ENCODE assay signal across 1 cellular context in genomic region chr9:98815552-98815951, GRCh38.
TF ChIP-seq lines count a peak whose summit lies in the region.

No MANE protein-coding gene starts in this region.

TF ChIP-seq in K562, 482 proteins besides CTCF, POLR2A, EP300 and RAD21 (continued from another document):
- no peak for TF ChIP-seq ZNF449 (CRISPR knock-in tag; IDR thresholded peaks at IDR 0.05)
- TF ChIP-seq C11orf30 (IDR thresholded peaks at IDR 0.05; ENCODE audit: low read depth), result peak; percentile 53; the same call in 1 of the 2 replicates
- no peak for TF ChIP-seq TRIM25 (IDR thresholded peaks at IDR 0.05; ENCODE audit: borderline replicate concordance)
- no peak for TF ChIP-seq MTA2 (IDR thresholded peaks at IDR 0.05; ENCODE audit: low read depth)
- no peak for TF ChIP-seq YBX1 (IDR thresholded peaks at IDR 0.05)
- TF ChIP-seq ZNF316 (IDR thresholded peaks at IDR 0.05), result peak; percentile 71
- no peak for TF ChIP-seq ZNF217 (CRISPR knock-in tag; IDR thresholded peaks at IDR 0.05)
- TF ChIP-seq PATZ1 (CRISPR knock-in tag; IDR thresholded peaks at IDR 0.05; ENCODE audit: borderline replicate concordance), result no peak
- TF ChIP-seq ZNF274 (IDR thresholded peaks at IDR 0.05; ENCODE audit: borderline replicate concordance, low read depth, low read length), result no peak
